1 cellular context compared by ENCODE assay signal in genomic region chr2:238426568-238427434, GRCh38.
TF ChIP-seq lines count a peak whose summit lies in the region.

Gene ASB1 (plus strand): TSS chr2:238426927. CDS start chr2:238427071, 144 bp downstream.

TF ChIP-seq in HepG2, 621 proteins besides CTCF, POLR2A, EP300 and RAD21 (continued from another document and continues in another):
- TF ChIP-seq TERF1 (CRISPR knock-in tag; IDR thresholded peaks at IDR 0.05), result 0 out of 2 replicates have a peak, but pooled peaks have one; percentile 63
- TF ChIP-seq ZNF883 (CRISPR knock-in tag; IDR thresholded peaks at IDR 0.05; ENCODE audit: not compliant biosample characterization), result peak; percentile 80
- no peak for TF ChIP-seq ZNF720 (CRISPR knock-in tag; IDR thresholded peaks at IDR 0.05)
- TF ChIP-seq ZNF766 (CRISPR knock-in tag; IDR thresholded peaks at IDR 0.05; ENCODE audit: borderline replicate concordance), result peak; percentile 81; the same call in 1 of the 2 replicates
- peak; percentile 86 for TF ChIP-seq MYC (CRISPR knock-in tag; IDR thresholded peaks at IDR 0.05; ENCODE audit: borderline replicate concordance)
- TF ChIP-seq U2AF2 (IDR thresholded peaks at IDR 0.05; ENCODE audit: low read depth, low read length), result no peak
- TF ChIP-seq ZNF891 (CRISPR knock-in tag; IDR thresholded peaks at IDR 0.05), result peak; percentile 57
- peak; percentile 54; the same call in 1 of the 2 replicates for TF ChIP-seq ZNF256 (CRISPR knock-in tag; conservative IDR thresholded peaks at IDR 0.05)
- TF ChIP-seq ATF3 (CRISPR knock-in tag; IDR thresholded peaks at IDR 0.05), result no peak; the same call in 1 of the 2 replicates
- no peak for TF ChIP-seq JDP2 (CRISPR knock-in tag; IDR thresholded peaks at IDR 0.05; ENCODE audit: borderline replicate concordance)
- peak; percentile 92 for TF ChIP-seq PHF8 (CRISPR knock-in tag; IDR thresholded peaks at IDR 0.05)
- TF ChIP-seq ZNF430 (CRISPR knock-in tag; IDR thresholded peaks at IDR 0.05), result peak; percentile 80; the same call in 1 of the 2 replicates
- peak; percentile 94 for TF ChIP-seq THAP11 (CRISPR knock-in tag; IDR thresholded peaks at IDR 0.05)
- TF ChIP-seq NFYB (CRISPR knock-in tag; IDR thresholded peaks at IDR 0.05), result no peak; the same call in 1 of the 2 replicates
- TF ChIP-seq IKZF4 (CRISPR knock-in tag; IDR thresholded peaks at IDR 0.05; ENCODE audit: borderline replicate concordance, low read depth, not compliant biosample characterization), result peak; percentile 61
- TF ChIP-seq PREB (CRISPR knock-in tag; IDR thresholded peaks at IDR 0.05), result 0 out of 2 replicates have a peak, but pooled peaks have one; percentile 72
- TF ChIP-seq NFIB (CRISPR knock-in tag; IDR thresholded peaks at IDR 0.05; ENCODE audit: borderline replicate concordance), result no peak
- peak; percentile 82; the same call in 1 of the 2 replicates for TF ChIP-seq ZNF569 (CRISPR knock-in tag; IDR thresholded peaks at IDR 0.05; ENCODE audit: borderline replicate concordance)
- no peak; the same call in 1 of the 2 replicates for TF ChIP-seq SAFB2 (CRISPR knock-in tag; IDR thresholded peaks at IDR 0.05; ENCODE audit: borderline replicate concordance, low read depth)
- peak; percentile 85 for TF ChIP-seq ZBTB25 (CRISPR knock-in tag; IDR thresholded peaks at IDR 0.05)
- no peak for TF ChIP-seq ZNF652 (CRISPR knock-in tag; IDR thresholded peaks at IDR 0.05; ENCODE audit: borderline replicate concordance, low read depth)
- peak; percentile 74; the same call in 1 of the 2 replicates for TF ChIP-seq KLF6 (CRISPR knock-in tag; IDR thresholded peaks at IDR 0.05)
- no peak for TF ChIP-seq ZNF362 (CRISPR knock-in tag; IDR thresholded peaks at IDR 0.05; ENCODE audit: borderline replicate concordance)
- peak; percentile 65 for TF ChIP-seq DRAP1 (CRISPR knock-in tag; IDR thresholded peaks at IDR 0.05)
- TF ChIP-seq SNRNP70 (IDR thresholded peaks at IDR 0.05; ENCODE audit: low read depth, low read length), result no peak
- TF ChIP-seq HES4 (CRISPR knock-in tag; IDR thresholded peaks at IDR 0.05; ENCODE audit: borderline replicate concordance), result peak; percentile 3; the same call in 1 of the 2 replicates
- no peak; the same call in 1 of the 2 replicates for TF ChIP-seq YEATS2 (CRISPR knock-in tag; IDR thresholded peaks at IDR 0.05; ENCODE audit: borderline replicate concordance)
- no peak for TF ChIP-seq HNF1B (CRISPR knock-in tag; IDR thresholded peaks at IDR 0.05)
- peak; percentile 2; the same call in 1 of the 2 replicates for TF ChIP-seq MED13 (CRISPR knock-in tag; IDR thresholded peaks at IDR 0.05)
- no peak for TF ChIP-seq AKNA (CRISPR knock-in tag; IDR thresholded peaks at IDR 0.05; ENCODE audit: borderline replicate concordance)
- TF ChIP-seq ZNF557 (CRISPR knock-in tag; IDR thresholded peaks at IDR 0.05), result no peak
- no peak for TF ChIP-seq NFE2L2 (IDR thresholded peaks at IDR 0.05; ENCODE audit: low read length)
- TF ChIP-seq ZBTB33 (CRISPR knock-in tag; IDR thresholded peaks at IDR 0.05), result no peak
- no peak for TF ChIP-seq RFX3 (CRISPR knock-in tag; IDR thresholded peaks at IDR 0.05)
- no peak for TF ChIP-seq WIZ (CRISPR knock-in tag; IDR thresholded peaks at IDR 0.05)
- TF ChIP-seq ZNF274 (CRISPR knock-in tag; IDR thresholded peaks at IDR 0.05), result peak; percentile 31; the same call in 1 of the 2 replicates
- no peak for TF ChIP-seq SMAD3 (CRISPR knock-in tag; IDR thresholded peaks at IDR 0.05)
- peak; percentile 86 for TF ChIP-seq PAX8 (CRISPR knock-in tag; IDR thresholded peaks at IDR 0.05; ENCODE audit: borderline replicate concordance)
- TF ChIP-seq RXRB (CRISPR knock-in tag; IDR thresholded peaks at IDR 0.05; ENCODE audit: borderline replicate concordance), result peak; percentile 57; the same call in 1 of the 2 replicates
- TF ChIP-seq RELA (CRISPR knock-in tag; IDR thresholded peaks at IDR 0.05), result 0 out of 2 replicates have a peak, but pooled peaks have one; percentile 46
- TF ChIP-seq SMARCE1 (IDR thresholded peaks at IDR 0.05; ENCODE audit: borderline replicate concordance), result no peak
- peak; percentile 8; the same call in 1 of the 2 replicates for TF ChIP-seq TFE3 (CRISPR knock-in tag; IDR thresholded peaks at IDR 0.05)
- TF ChIP-seq SNAPC2 (CRISPR knock-in tag; IDR thresholded peaks at IDR 0.05), result 0 out of 2 replicates have a peak, but pooled peaks have one; percentile 11
